ENCODE assay signal across 1 cellular context in genomic region chr22:23913661-23914353, GRCh38.
TF ChIP-seq lines count a peak whose summit lies in the region.

No MANE protein-coding gene starts in this region.

TF ChIP-seq in HepG2, 621 proteins besides CTCF, POLR2A, EP300 and RAD21 (continued from another document and continues in another):
- no peak for TF ChIP-seq ZNF816 (CRISPR knock-in tag; IDR thresholded peaks at IDR 0.05; ENCODE audit: borderline replicate concordance)
- no peak for TF ChIP-seq ZFP62 (CRISPR knock-in tag; IDR thresholded peaks at IDR 0.05)
- TF ChIP-seq SIX4 (CRISPR knock-in tag; IDR thresholded peaks at IDR 0.05), result no peak
- peak; percentile 84; the same call in 1 of the 2 replicates for TF ChIP-seq TIGD3 (CRISPR knock-in tag; IDR thresholded peaks at IDR 0.05; ENCODE audit: borderline replicate concordance)
- TF ChIP-seq ZNF709 (CRISPR knock-in tag; IDR thresholded peaks at IDR 0.05), result peak; percentile 77; the same call in 1 of the 2 replicates
- TF ChIP-seq ZSCAN31 (CRISPR knock-in tag; IDR thresholded peaks at IDR 0.05; ENCODE audit: low read depth), result peak; percentile 82; the same call in 1 of the 2 replicates
- peak; percentile 40; the same call in 1 of the 2 replicates for TF ChIP-seq TGIF2 (CRISPR knock-in tag; IDR thresholded peaks at IDR 0.05)
- no peak for TF ChIP-seq NR2F2 (IDR thresholded peaks at IDR 0.05; ENCODE audit: borderline replicate concordance, low read depth)
- TF ChIP-seq, protein P1, sequence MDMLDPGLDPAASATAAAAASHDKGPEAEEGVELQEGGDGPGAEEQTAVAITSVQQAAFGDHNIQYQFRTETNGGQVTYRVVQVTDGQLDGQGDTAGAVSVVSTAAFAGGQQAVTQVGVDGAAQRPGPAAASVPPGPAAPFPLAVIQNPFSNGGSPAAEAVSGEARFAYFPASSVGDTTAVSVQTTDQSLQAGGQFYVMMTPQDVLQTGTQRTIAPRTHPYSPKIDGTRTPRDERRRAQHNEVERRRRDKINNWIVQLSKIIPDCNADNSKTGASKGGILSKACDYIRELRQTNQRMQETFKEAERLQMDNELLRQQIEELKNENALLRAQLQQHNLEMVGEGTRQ (IDR thresholded peaks at IDR 0.05; ENCODE audit: low read depth, low read length), result no peak
- TF ChIP-seq, protein P1 (CRISPR knock-in tag; IDR thresholded peaks at IDR 0.05; ENCODE audit: borderline replicate concordance), result peak; percentile 48; the same call in 1 of the 2 replicates
- TF ChIP-seq ZNF510 (CRISPR knock-in tag; IDR thresholded peaks at IDR 0.05; ENCODE audit: low read depth), result no peak
- peak; percentile 91 for TF ChIP-seq ZNF326 (CRISPR knock-in tag; IDR thresholded peaks at IDR 0.05; ENCODE audit: borderline replicate concordance)
- peak; percentile 91 for TF ChIP-seq GABPB1 (CRISPR knock-in tag; IDR thresholded peaks at IDR 0.05)
- no peak for TF ChIP-seq ZNF660 (CRISPR knock-in tag; IDR thresholded peaks at IDR 0.05; ENCODE audit: borderline replicate concordance, low read depth)
- TF ChIP-seq SMC3 (IDR thresholded peaks at IDR 0.05; ENCODE audit: low read length), result no peak
- no peak for TF ChIP-seq ZNF737 (CRISPR knock-in tag; IDR thresholded peaks at IDR 0.05; ENCODE audit: borderline replicate concordance)
- no peak for TF ChIP-seq ZNF24 (IDR thresholded peaks at IDR 0.05)
- TF ChIP-seq, protein P2, sequence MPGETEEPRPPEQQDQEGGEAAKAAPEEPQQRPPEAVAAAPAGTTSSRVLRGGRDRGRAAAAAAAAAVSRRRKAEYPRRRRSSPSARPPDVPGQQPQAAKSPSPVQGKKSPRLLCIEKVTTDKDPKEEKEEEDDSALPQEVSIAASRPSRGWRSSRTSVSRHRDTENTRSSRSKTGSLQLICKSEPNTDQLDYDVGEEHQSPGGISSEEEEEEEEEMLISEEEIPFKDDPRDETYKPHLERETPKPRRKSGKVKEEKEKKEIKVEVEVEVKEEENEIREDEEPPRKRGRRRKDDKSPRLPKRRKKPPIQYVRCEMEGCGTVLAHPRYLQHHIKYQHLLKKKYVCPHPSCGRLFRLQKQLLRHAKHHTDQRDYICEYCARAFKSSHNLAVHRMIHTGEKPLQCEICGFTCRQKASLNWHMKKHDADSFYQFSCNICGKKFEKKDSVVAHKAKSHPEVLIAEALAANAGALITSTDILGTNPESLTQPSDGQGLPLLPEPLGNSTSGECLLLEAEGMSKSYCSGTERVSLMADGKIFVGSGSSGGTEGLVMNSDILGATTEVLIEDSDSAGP (CRISPR knock-in tag; IDR thresholded peaks at IDR 0.05; ENCODE audit: borderline replicate concordance), result peak; percentile 89
- no peak for TF ChIP-seq ZNF329 (CRISPR knock-in tag; IDR thresholded peaks at IDR 0.05; ENCODE audit: low read depth)
- TF ChIP-seq PHF8 (CRISPR knock-in tag; IDR thresholded peaks at IDR 0.05), result peak; percentile 97
- no peak; the same call in 1 of the 2 replicates for TF ChIP-seq ZNF839 (CRISPR knock-in tag; IDR thresholded peaks at IDR 0.05; ENCODE audit: borderline replicate concordance)
- TF ChIP-seq ZEB1 (IDR thresholded peaks at IDR 0.05; ENCODE audit: insufficient replicate concordance, low read depth), result no peak
- peak; percentile 68; the same call in 1 of the 2 replicates for TF ChIP-seq DMAP1 (CRISPR knock-in tag; IDR thresholded peaks at IDR 0.05)
- TF ChIP-seq, protein P3, sequence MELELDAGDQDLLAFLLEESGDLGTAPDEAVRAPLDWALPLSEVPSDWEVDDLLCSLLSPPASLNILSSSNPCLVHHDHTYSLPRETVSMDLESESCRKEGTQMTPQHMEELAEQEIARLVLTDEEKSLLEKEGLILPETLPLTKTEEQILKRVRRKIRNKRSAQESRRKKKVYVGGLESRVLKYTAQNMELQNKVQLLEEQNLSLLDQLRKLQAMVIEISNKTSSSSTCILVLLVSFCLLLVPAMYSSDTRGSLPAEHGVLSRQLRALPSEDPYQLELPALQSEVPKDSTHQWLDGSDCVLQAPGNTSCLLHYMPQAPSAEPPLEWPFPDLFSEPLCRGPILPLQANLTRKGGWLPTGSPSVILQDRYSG (CRISPR knock-in tag; IDR thresholded peaks at IDR 0.05), result no peak
- TF ChIP-seq NFYB (CRISPR knock-in tag; IDR thresholded peaks at IDR 0.05), result peak; percentile 76
- TF ChIP-seq, protein P4, sequence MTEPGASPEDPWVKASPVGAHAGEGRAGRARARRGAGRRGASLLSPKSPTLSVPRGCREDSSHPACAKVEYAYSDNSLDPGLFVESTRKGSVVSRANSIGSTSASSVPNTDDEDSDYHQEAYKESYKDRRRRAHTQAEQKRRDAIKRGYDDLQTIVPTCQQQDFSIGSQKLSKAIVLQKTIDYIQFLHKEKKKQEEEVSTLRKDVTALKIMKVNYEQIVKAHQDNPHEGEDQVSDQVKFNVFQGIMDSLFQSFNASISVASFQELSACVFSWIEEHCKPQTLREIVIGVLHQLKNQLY (CRISPR knock-in tag; IDR thresholded peaks at IDR 0.05), result no peak
- TF ChIP-seq XBP1 (CRISPR knock-in tag; IDR thresholded peaks at IDR 0.05), result no peak
- TF ChIP-seq, protein P5, sequence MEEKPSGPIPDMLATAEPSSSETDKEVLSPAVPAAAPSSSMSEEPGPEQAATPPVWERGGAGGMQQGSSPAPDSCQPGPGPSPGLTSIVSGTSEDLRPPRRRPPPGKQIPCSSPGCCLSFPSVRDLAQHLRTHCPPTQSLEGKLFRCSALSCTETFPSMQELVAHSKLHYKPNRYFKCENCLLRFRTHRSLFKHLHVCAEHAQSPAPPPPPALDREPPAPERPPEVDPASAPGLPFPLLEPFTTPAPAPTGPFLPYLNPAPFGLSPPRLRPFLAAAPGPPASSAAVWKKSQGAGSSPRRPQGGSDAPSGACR (CRISPR knock-in tag; IDR thresholded peaks at IDR 0.05), result peak; percentile 87; the same call in 1 of the 2 replicates
- peak; percentile 92 for TF ChIP-seq POLR2AphosphoS5 (IDR thresholded peaks at IDR 0.05; ENCODE audit: low read depth, low read length)
- TF ChIP-seq NPAS2 (CRISPR knock-in tag; IDR thresholded peaks at IDR 0.05; ENCODE audit: borderline replicate concordance), result no peak
- peak; percentile 40; the same call in 1 of the 2 replicates for TF ChIP-seq CCDC6 (CRISPR knock-in tag; IDR thresholded peaks at IDR 0.05)
- TF ChIP-seq ZNF446 (CRISPR knock-in tag; IDR thresholded peaks at IDR 0.05), result no peak; the same call in 1 of the 2 replicates
- peak; percentile 96 for TF ChIP-seq HMGXB3 (CRISPR knock-in tag; IDR thresholded peaks at IDR 0.05; ENCODE audit: borderline replicate concordance)
- no peak for TF ChIP-seq RFX3 (CRISPR knock-in tag; IDR thresholded peaks at IDR 0.05)
- no peak for TF ChIP-seq SIN3B (IDR thresholded peaks at IDR 0.05; ENCODE audit: low read length)
- TF ChIP-seq, protein P6, sequence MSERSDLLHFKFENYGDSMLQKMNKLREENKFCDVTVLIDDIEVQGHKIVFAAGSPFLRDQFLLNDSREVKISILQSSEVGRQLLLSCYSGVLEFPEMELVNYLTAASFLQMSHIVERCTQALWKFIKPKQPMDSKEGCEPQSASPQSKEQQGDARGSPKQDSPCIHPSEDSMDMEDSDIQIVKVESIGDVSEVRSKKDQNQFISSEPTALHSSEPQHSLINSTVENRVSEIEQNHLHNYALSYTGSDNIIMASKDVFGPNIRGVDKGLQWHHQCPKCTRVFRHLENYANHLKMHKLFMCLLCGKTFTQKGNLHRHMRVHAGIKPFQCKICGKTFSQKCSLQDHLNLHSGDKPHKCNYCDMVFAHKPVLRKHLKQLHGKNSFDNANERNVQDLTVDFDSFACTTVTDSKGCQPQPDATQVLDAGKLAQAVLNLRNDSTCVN (CRISPR knock-in tag; IDR thresholded peaks at IDR 0.05; ENCODE audit: borderline replicate concordance), result peak; percentile 39; the same call in 1 of the 2 replicates
- 0 out of 2 replicates have a peak, but pooled peaks have one; percentile 38 for TF ChIP-seq ZNF317 (CRISPR knock-in tag; IDR thresholded peaks at IDR 0.05)
- TF ChIP-seq SP5 (CRISPR knock-in tag; IDR thresholded peaks at IDR 0.05; ENCODE audit: borderline replicate concordance, low read depth), result peak; percentile 78; the same call in 1 of the 2 replicates
- TF ChIP-seq ZNF530 (CRISPR knock-in tag; IDR thresholded peaks at IDR 0.05; ENCODE audit: low read depth), result no peak
- TF ChIP-seq, protein P7, sequence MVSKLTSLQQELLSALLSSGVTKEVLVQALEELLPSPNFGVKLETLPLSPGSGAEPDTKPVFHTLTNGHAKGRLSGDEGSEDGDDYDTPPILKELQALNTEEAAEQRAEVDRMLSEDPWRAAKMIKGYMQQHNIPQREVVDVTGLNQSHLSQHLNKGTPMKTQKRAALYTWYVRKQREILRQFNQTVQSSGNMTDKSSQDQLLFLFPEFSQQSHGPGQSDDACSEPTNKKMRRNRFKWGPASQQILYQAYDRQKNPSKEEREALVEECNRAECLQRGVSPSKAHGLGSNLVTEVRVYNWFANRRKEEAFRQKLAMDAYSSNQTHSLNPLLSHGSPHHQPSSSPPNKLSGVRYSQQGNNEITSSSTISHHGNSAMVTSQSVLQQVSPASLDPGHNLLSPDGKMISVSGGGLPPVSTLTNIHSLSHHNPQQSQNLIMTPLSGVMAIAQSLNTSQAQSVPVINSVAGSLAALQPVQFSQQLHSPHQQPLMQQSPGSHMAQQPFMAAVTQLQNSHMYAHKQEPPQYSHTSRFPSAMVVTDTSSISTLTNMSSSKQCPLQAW (CRISPR knock-in tag; IDR thresholded peaks at IDR 0.05), result peak; percentile 98
- TF ChIP-seq ZNF296 (CRISPR knock-in tag; conservative IDR thresholded peaks at IDR 0.05), result no peak
- TF ChIP-seq, protein P8, sequence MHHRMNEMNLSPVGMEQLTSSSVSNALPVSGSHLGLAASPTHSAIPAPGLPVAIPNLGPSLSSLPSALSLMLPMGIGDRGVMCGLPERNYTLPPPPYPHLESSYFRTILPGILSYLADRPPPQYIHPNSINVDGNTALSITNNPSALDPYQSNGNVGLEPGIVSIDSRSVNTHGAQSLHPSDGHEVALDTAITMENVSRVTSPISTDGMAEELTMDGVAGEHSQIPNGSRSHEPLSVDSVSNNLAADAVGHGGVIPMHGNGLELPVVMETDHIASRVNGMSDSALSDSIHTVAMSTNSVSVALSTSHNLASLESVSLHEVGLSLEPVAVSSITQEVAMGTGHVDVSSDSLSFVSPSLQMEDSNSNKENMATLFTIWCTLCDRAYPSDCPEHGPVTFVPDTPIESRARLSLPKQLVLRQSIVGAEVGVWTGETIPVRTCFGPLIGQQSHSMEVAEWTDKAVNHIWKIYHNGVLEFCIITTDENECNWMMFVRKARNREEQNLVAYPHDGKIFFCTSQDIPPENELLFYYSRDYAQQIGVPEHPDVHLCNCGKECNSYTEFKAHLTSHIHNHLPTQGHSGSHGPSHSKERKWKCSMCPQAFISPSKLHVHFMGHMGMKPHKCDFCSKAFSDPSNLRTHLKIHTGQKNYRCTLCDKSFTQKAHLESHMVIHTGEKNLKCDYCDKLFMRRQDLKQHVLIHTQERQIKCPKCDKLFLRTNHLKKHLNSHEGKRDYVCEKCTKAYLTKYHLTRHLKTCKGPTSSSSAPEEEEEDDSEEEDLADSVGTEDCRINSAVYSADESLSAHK (CRISPR knock-in tag; IDR thresholded peaks at IDR 0.05; ENCODE audit: borderline replicate concordance), result no peak
- TF ChIP-seq ZBTB43 (CRISPR knock-in tag; conservative IDR thresholded peaks at IDR 0.05), result no peak; the same call in 1 of the 2 replicates
- peak; percentile 85 for TF ChIP-seq MYC (CRISPR knock-in tag; IDR thresholded peaks at IDR 0.05; ENCODE audit: borderline replicate concordance)
- peak; percentile 91 for TF ChIP-seq SAP130 (CRISPR knock-in tag; IDR thresholded peaks at IDR 0.05; ENCODE audit: low read depth)
